In the genomic region with DNA sequence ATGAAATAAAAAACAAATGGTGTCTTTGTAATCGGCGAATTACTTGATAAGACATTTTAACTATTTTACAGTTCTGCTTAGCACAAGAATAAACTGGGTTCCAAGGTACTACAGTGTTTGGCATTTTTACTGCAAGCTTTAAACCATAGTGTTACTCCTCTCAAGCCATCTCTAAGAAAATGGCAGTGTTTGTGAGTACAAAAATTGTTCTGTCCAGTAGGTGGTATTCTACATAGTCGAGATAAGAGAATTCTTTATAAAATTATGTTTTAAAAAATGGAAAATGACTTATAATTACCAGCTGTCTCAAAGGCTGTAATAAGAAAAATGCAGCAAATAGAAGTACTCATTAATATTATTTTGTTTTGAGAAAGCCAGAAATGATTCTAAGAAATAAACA, we compare ENCODE assay signal across 18 cellular contexts.
"Had no signal": no experiment of that assay in that cellular context is flagged by ENCODE, and none has a peak within 500 bp of the region (broad histone marks: within the 10 kb centered on the region; RNA-seq: fewer than 3 reads in every experiment).

No MANE protein-coding gene starts in this region.

- H3K27me3 Mint-ChIP-seq: activated CD4-positive, alpha-beta T cell treated with anti-CD3 and anti-CD28 coated beads, Interleukin-2, amount 10 ng/mL, durations not matched to agents 7 days and 5 days; activated naive CD4-positive, alpha-beta T cell treated with anti-CD3 and anti-CD28 coated beads, Interleukin-2, amount 50 U/mL, for 24 hours; memory B cell; T-helper 17 cell had no signal

- H3K9me3 Mint-ChIP-seq: memory B cell, natural killer cell had no signal

- H3K4me3 Mint-ChIP-seq: activated CD4-positive, alpha-beta T cell treated with anti-CD3 and anti-CD28 coated beads, Interleukin-2, amount 10 ng/mL, durations not matched to agents 7 days and 5 days; activated naive CD4-positive, alpha-beta T cell treated with anti-CD3 and anti-CD28 coated beads, Interleukin-2, amount 50 U/mL, for 24 hours; memory B cell; natural killer cell; T-helper 17 cell had no signal

- DNase-seq: activated CD4-positive, alpha-beta T cell treated with anti-CD3 and anti-CD28 coated beads, Interleukin-2, amount 10 ng/mL, durations not matched to agents 7 days and 5 days; activated CD4-positive, CD25-positive, alpha-beta regulatory T cell; activated CD8-positive, alpha-beta memory T cell treated with anti-CD3 and anti-CD28 coated beads for 24 hours; activated effector memory CD4-positive, alpha-beta T cell treated with Interleukin-2 at 50 U/mL for 16 hours; foreskin melanocyte; islet precursor cell; left lung; natural killer cell; occipital lobe; stimulated activated CD4-positive, alpha-beta T cell treated with anti-CD3 and anti-CD28 coated beads, Interleukin-2, amount 100 ng/mL, for 24 hours; stimulated activated naive CD4-positive, alpha-beta T cell; T-helper 17 cell; testis had no signal

- H3K4me3 ChIP-seq: esophagus muscularis mucosa, left lung, prostate gland, testis had no signal

- ATAC-seq: left lung, natural killer cell, sciatic nerve, T-helper 17 cell had no signal

- H3K27ac Mint-ChIP-seq: activated CD4-positive, alpha-beta T cell treated with anti-CD3 and anti-CD28 coated beads, Interleukin-2, amount 10 ng/mL, durations not matched to agents 7 days and 5 days; memory B cell had no signal
